8 cellular contexts compared by ENCODE assay signal in the genomic region with DNA sequence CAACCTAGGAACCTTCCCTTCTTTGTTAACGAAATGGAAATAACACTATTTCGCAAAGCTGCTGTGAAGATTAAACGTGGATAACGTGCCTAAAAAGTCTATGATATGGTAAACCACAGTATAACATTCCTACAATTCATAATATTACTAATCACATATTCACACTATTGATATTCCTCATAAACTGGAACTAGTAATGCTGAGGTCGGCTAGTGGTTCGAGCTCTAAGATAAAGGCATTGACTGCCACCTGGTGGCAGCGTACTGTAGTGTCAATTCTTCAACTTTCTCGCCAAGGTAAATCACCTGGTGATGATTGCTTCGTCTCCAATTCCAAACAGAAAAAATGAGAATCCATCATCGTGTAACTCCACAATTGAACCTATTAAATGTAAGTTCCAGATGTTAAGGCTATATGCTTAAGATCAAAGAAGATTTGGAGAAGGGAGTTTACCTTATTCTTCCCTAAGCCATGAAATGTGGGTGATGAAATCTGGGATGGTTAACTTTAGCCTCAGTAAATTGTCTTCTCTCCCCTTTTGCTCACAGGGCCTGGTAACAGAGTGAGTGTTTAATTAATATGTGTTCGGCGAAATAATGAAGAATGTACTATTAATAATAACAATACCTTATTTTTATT.
DNase-seq lines count a peak whose midpoint lies in the region; ATAC-seq and TF ChIP-seq lines count a peak whose summit lies in the region.

No MANE protein-coding gene starts in this region.

- CTCF ChIA-PET in AG04449 (lab: Yijun Ruan, JAX) = interaction anchor here (0.7 to 3.9 kb wide), 36 partner anchors 8 to 962 kb away, joined by 3 to 40 read pairs (median 4); no protein-coding TSS in a partner anchor

- DNase-seq in AG04449 (ENCODE audit: low read depth, low spot score) (peak; percentile 46), ELR (ENCODE audit: low read depth) (peak; percentile 66), NCI-H2171 (lab: John Stamatoyannopoulos, UW) (peak; percentile 15), astrocyte of the spinal cord (ENCODE audit: low read depth, low spot score) (peak; percentile 68), left kidney (ENCODE audit: low read depth, low spot score) (peak; percentile 72), omental fat pad (ENCODE audit: low spot score) (no peak), NK-92 (lab: John Stamatoyannopoulos, UW; ENCODE audit: unreplicated experiment) (no peak)

- ATAC-seq in HG02798 (IDR thresholded peaks at IDR 0.05; ENCODE audit: poor library complexity, unreplicated experiment) = peak; percentile 81
- no peak for ATAC-seq in omental fat pad (ENCODE audit: low FRiP score)

- H3K4me3 ChIP-seq in AG04449 (ENCODE audit: low read depth, low read length) = no peak overlapping the region
- H3K4me3 ChIP-seq in astrocyte of the spinal cord (ENCODE audit: low read depth, low read length) = no peak overlapping the region

- TF ChIP-seq CTCF in AG04449 (IDR thresholded peaks at IDR 0.05; ENCODE audit: insufficient read depth, low read length, missing control alignments) (peak; percentile 66), astrocyte of the spinal cord (IDR thresholded peaks at IDR 0.05; ENCODE audit: low read depth, low read length) (peak; percentile 70), omental fat pad (IDR thresholded peaks at IDR 0.05) (no peak)

- POLR2A ChIA-PET in AG04449 (lab: Yijun Ruan, JAX) = interaction anchor here (1.2 kb wide), 1 partner anchor 141 kb away, joined by 3 read pairs; no protein-coding TSS in a partner anchor

- in situ Hi-C loops in astrocyte of the spinal cord (cut with HindIII; ENCODE audit: low sequenced_read_pairs) = no loop called here

Comparison
In these comparisons a context has a peak if more than half of its experiments do, and no peak if none do; other contexts are left out.
1. DNase-seq: peak in AG04449 (single experiment), ELR (single experiment), NCI-H2171 (single experiment), astrocyte of the spinal cord (single experiment) and left kidney (single experiment); none in omental fat pad (single experiment) and NK-92 (single experiment).
2. CTCF ChIP-seq: peak in AG04449 (single experiment) and astrocyte of the spinal cord (single experiment); none in omental fat pad (0 of 3).